In genomic region chr17:12538003-12538402, GRCh38 we compare ENCODE assay signal across 2 cellular contexts.
TF ChIP-seq lines count a peak whose summit lies in the region.

No MANE protein-coding gene starts in this region.

TF ChIP-seq in HepG2, 621 proteins besides CTCF, POLR2A, EP300 and RAD21:
- TF ChIP-seq MAFF (IDR thresholded peaks at IDR 0.05; ENCODE audit: low read depth, low read length) (peak; percentile 51), MAFK (conservative IDR thresholded peaks at IDR 0.05 in 1 of 2, IDR thresholded peaks at IDR 0.05 in 1 of 2; ENCODE audit: low read length in 2 of 2) (peak; percentile 39 to 66; a peak in 3 of 4 replicates), ZNF562 (CRISPR knock-in tag; IDR thresholded peaks at IDR 0.05; ENCODE audit: borderline replicate concordance) (no peak)

TF ChIP-seq in IMR-90, 13 proteins besides CTCF, POLR2A, EP300 and RAD21:
- TF ChIP-seq MXI1 (IDR thresholded peaks at IDR 0.05; ENCODE audit: borderline replicate concordance, low read depth, low read length) (no peak), RCOR1 (IDR thresholded peaks at IDR 0.05; ENCODE audit: insufficient replicate concordance, low read length) (no peak), MAFK (IDR thresholded peaks at IDR 0.05; ENCODE audit: low read depth, low read length) (0 out of 2 replicates have a peak, but pooled peaks have one; percentile 21)
